Comparison of ENCODE assay signal across 22 cellular contexts in the genomic region with DNA sequence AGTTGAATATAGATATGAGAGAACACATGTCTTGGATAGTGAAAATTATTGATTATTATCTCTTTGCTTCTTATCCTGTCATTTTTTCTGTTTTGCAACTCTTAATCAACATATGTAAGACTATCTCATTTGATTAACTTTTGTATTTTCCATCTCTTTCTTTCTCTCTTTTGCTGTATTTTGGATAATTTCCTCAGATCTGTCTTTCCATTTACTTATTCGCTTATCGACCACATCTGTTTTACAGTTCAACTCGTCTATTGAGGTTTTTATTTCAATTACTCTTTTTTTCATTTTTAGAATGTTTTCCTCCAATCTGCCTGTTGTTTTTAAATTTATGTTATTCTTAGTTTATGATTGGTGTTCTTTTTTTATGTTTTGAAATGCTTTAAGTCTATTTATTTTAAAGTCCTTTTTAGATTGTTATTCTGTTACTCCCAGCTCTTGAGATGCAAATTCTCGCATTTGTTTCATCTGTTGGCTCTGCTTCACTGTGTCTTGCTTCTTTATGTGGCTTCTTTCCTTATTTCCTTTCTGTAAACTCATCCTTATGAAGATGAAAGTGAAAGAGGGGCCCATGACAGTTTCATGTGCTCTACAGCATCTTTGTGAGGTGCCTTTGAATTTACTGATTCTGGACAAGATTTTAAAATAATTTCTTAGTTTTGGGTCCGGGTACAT.
"Had no signal": no experiment of that assay in that cellular context is flagged by ENCODE, and none has a peak within 500 bp of the region (broad histone marks: within the 10 kb centered on the region; RNA-seq: fewer than 3 reads in every experiment).

No MANE protein-coding gene starts in this region.

- H3K4me1 ChIP-seq: SJSA1 had no signal

- H3K27me3 ChIP-seq: SJSA1 had no signal

- H3K36me3 ChIP-seq: SJSA1 had no signal

- H3K9me3 ChIP-seq: SJSA1 had no signal

- ATAC-seq: HepG2 had no signal

- DNase-seq: IMR-90, Kasumi-1, KG1, NCI-H1092, NCI-H1105 treated with DMSO at 0.1 percent for 48 hours, NCI-H1417 treated with DMSO at 0.1 percent for 48 hours, NCI-H146, NCI-H1694 treated with DMSO at 0.1 percent for 48 hours, NCI-H1930, NCI-H2081, NCI-H2107, NCI-H2227 treated with DMSO at 0.1 percent for 48 hours, NCI-H524, NCI-H526 treated with DMSO at 0.1 percent for 48 hours, NCI-H748 treated with DMSO at 0.1 percent for 48 hours, Right ventricle myocardium superior, RPMI8226, SIG-M5, T-helper 1 cell had no signal

- H3K27ac ChIP-seq: SJSA1, SK-N-MC had no signal

- H3K4me3 ChIP-seq: SJSA1, SK-N-MC had no signal
